Comparison of ENCODE assay signal across 26 cellular contexts in genomic region chrX:8189096-8189830, GRCh38. TPM values are rescaled to one million over a fixed set of nuclear protein-coding genes. Genes with fewer than 3 reads are reported as not detected.
"Had no signal": no experiment of that assay in that cellular context is flagged by ENCODE, and none has a peak within 500 bp of the region (broad histone marks: within the 10 kb centered on the region; RNA-seq: fewer than 3 reads in every experiment).

No MANE protein-coding gene starts in this region.

- ATAC-seq: activated naive CD8-positive, alpha-beta T cell treated with anti-CD3 and anti-CD28 coated beads, Interleukin-2, amount 50 U/mL, for 24 hours; lower lobe of right lung; natural killer cell treated with Interleukin-12 subunit alpha and Interleukin-12 subunit beta and Interleukin-15 and Interleukin-18, amount 100 ng/mL, for 72 hours; sciatic nerve had no signal

- H3K9me3 ChIP-seq: colonic mucosa, lower lobe of right lung, neutrophil, testis, upper lobe of left lung had no signal

- H3K4me1 ChIP-seq: colonic mucosa, lower lobe of right lung, parathyroid adenoma, stomach, testis, upper lobe of left lung had no signal

- H3K4me3 ChIP-seq: colonic mucosa, lower lobe of right lung, smooth muscle cell, stomach, testis, upper lobe of left lung had no signal

- H3K27me3 ChIP-seq: brain microvascular endothelial cell, colonic mucosa, neutrophil, stomach, testis, upper lobe of left lung had no signal

- FAIRE-seq: frontal cortex had no signal

- H3K36me3 ChIP-seq: brain microvascular endothelial cell, colonic mucosa, lower lobe of right lung, neutrophil, stomach, upper lobe of left lung, WERI-Rb-1 had no signal

- H3K27ac ChIP-seq: brain microvascular endothelial cell, colonic mucosa, lower lobe of right lung, neutrophil, parathyroid adenoma, stomach, testis, upper lobe of left lung, WERI-Rb-1 had no signal

- DNase-seq: activated CD4-positive, alpha-beta T cell treated with anti-CD3 and anti-CD28 coated beads for 1 hour; activated CD8-positive, alpha-beta memory T cell treated with anti-CD3 and anti-CD28 coated beads for 24 hours; activated CD8-positive, alpha-beta memory T cell treated with anti-CD3 and anti-CD28 coated beads, Interleukin-2, amount 50 U/mL, for 48 hours; activated effector memory CD4-positive, alpha-beta T cell treated with Interleukin-2 at 50 U/mL for 16 hours; activated naive CD4-positive, alpha-beta T cell treated with anti-CD3 and anti-CD28 coated beads, Interleukin-2, amount 10 ng/mL, durations not matched to agents 7 days and 5 days; activated naive CD8-positive, alpha-beta T cell treated with anti-CD3 and anti-CD28 coated beads, Interleukin-2, amount 50 U/mL, for 24 hours; activated T-cell treated with anti-CD3 and anti-CD28 coated beads, Interleukin-2, amount 50 U/mL, for 48 hours; anterior cingulate cortex; brain microvascular endothelial cell; colonic mucosa; erythroblast; hypothalamus; islet precursor cell; lower lobe of right lung; stimulated activated CD4-positive, alpha-beta T cell treated with anti-CD3 and anti-CD28 coated beads, Interleukin-4, amount 100 ng/mL, for 1 hour; stomach; testis; upper lobe of left lung; WERI-Rb-1 had no signal

RNA-seq across cellular contexts. Expression of gene VCX2, which starts 18.2 kb away (rescaled TPM):
- total RNA-seq: colonic mucosa; frontal cortex; lower lobe of right lung; mesenteric fat pad; natural killer cell treated with Interleukin-12 subunit alpha and Interleukin-12 subunit beta and Interleukin-15 and Interleukin-18, amount 100 ng/mL, for 72 hours; sciatic nerve; smooth muscle cell; stomach; upper lobe of left lung had no signal
- polyA plus RNA-seq: smooth muscle cell, stomach had no signal
